8 cellular contexts compared by ENCODE assay signal in genomic region chr6:129370268-129370916, GRCh38.
DNase-seq lines count a peak whose midpoint lies in the region; ATAC-seq and TF ChIP-seq lines count a peak whose summit lies in the region.

No MANE protein-coding gene starts in this region.

- TF ChIP-seq CTCF in omental fat pad (IDR thresholded peaks at IDR 0.05): no peak

- peak in 2 of 3 experiments; percentile 33 to 59 for DNase-seq in NCI-H1417 (lab: John Stamatoyannopoulos, UW)
- no peak for DNase-seq in NCI-H1417 treated with DMSO at 0.1 percent for 48 hours (lab: John Stamatoyannopoulos, UW)
- peak; percentile 39 for DNase-seq in RPMI8226
- peak; percentile 47 for DNase-seq in amniotic epithelial cell (ENCODE audit: low read depth)
- peak; percentile 15 to 36 for DNase-seq in hippocampal formation (lab: John Stamatoyannopoulos, UW)
- peak in 2 of 3 donors; percentile 11 to 48 for DNase-seq in stimulated activated CD4-positive, alpha-beta T cell treated with anti-CD3 and anti-CD28 coated beads, Interleukin-12 subunit alpha, Interleukin-12 subunit beta, amount 100 ng/mL, for 48 hours (ENCODE audit: low read depth in 2 of 3, low spot score in 1 of 3)
- no peak for DNase-seq in omental fat pad (ENCODE audit: low spot score)

- ATAC-seq in HG03342 (IDR thresholded peaks at IDR 0.05; ENCODE audit: unreplicated experiment): peak; percentile 60
- ATAC-seq in omental fat pad (ENCODE audit: low FRiP score): no peak

Comparison
In these comparisons a context has a peak if more than half of its experiments do, and no peak if none do; other contexts are left out.
1. DNase-seq: peak in NCI-H1417 (2 of 3), RPMI8226 (single experiment), amniotic epithelial cell (single experiment), hippocampal formation (2 of 2) and stimulated activated CD4-positive, alpha-beta T cell treated with anti-CD3 and anti-CD28 coated beads, Interleukin-12 subunit alpha, Interleukin-12 subunit beta, amount 100 ng/mL, for 48 hours (2 of 3); none in NCI-H1417 treated with DMSO at 0.1 percent for 48 hours (single experiment) and omental fat pad (single experiment).